In the genomic region with DNA sequence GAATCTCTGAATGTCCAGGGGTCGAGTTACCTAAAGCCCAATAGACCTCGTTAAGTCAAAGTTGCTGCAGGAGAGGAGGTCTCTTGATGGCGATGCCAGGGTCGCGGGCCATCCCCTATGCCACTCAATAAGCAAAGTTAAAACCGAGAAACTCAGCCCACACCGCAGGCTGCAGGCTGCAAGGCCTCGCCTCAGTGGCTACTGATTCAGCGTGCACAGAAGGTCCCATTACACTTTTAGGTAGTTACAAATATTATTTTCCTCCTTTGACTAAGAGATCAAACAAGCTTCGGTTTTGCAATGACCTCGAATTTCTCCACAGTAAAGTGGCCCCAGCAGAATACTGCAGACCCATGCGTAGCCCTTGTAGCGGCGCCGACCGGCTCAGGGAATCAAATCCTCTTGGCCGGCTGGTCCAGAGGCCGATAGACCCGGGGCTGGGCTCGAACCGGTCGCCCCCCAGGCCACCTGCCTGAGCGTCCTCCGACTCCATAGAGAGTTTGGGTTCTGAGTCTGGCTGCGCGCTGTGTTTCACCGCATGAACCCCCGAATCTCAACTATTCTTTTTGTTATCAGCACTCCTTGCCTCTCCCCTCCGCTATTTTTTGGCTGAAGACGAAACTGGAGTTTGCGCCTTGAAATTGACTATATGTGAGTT, we compare ENCODE assay signal across 9 cellular contexts. TPM values are rescaled to one million over a fixed set of nuclear protein-coding genes. Genes with fewer than 3 reads are reported as not detected.
A peak's percentile ranks its signal among the peaks of the same experiment; 100 is the strongest.
DNase-seq lines count a peak whose midpoint lies in the region; ATAC-seq, FAIRE-seq and TF ChIP-seq lines count a peak whose summit lies in the region.
"Had no signal": no experiment of that assay in that cellular context is flagged by ENCODE, and none has a peak within 500 bp of the region (broad histone marks: within the 10 kb centered on the region; RNA-seq: fewer than 3 reads in every experiment).

No MANE protein-coding gene starts in this region.

- H3K4me3 ChIP-seq in HUES64 (ENCODE audit: low read length), result peak overlapping the region; percentile 45
- H3K4me3 ChIP-seq in endothelial cell of umbilical vein (replicated peaks in 1 of 3; ENCODE audit: insufficient read depth in 1 of 3, low read depth in 1 of 3, low read length in 3 of 3), result no peak overlapping the region

- H2AFZ ChIP-seq in endothelial cell of umbilical vein (ENCODE audit: low read depth, low read length), result no peak overlapping the region

- H3K9me3 Mint-ChIP-seq in activated T-cell treated with anti-CD3 and anti-CD28 coated beads, Interleukin-2, amount 50 U/mL, for 24 hours, result no peaks in the 10 kb centered on the region
- H3K9me3 Mint-ChIP-seq in stimulated activated naive B cell treated with anti-CD40 and anti-IgM and Interleukin-4, amounts not matched to agents 10 μg/mL and 1 μg/mL and 100 μg/mL, for 72 hours, result no peaks in the 10 kb centered on the region

- peak; percentile 8 for FAIRE-seq in endothelial cell of umbilical vein (lab: Jason Lieb, UNC)

- peaks cover 36% of the 10 kb centered on the region for H3K27me3 Mint-ChIP-seq in activated T-cell treated with anti-CD3 and anti-CD28 coated beads, Interleukin-2, amount 50 U/mL, for 24 hours
- peaks cover 31 to 39% of the 10 kb centered on the region in 2 donors for H3K27me3 Mint-ChIP-seq in stimulated activated naive B cell treated with anti-CD40 and anti-IgM and Interleukin-4, amounts not matched to agents 10 μg/mL and 1 μg/mL and 100 μg/mL, for 72 hours

- H3K36me3 Mint-ChIP-seq in activated T-cell treated with anti-CD3 and anti-CD28 coated beads, Interleukin-2, amount 50 U/mL, for 24 hours (ENCODE audit: low read depth), result peaks cover 2% of the 10 kb centered on the region
- H3K36me3 Mint-ChIP-seq in stimulated activated naive B cell treated with anti-CD40 and anti-IgM and Interleukin-4, amounts not matched to agents 10 μg/mL and 1 μg/mL and 100 μg/mL, for 72 hours, result peaks cover 0 to 12% of the 10 kb centered on the region in 2 donors

- peak overlapping the region; percentile 41 for H3K27ac Mint-ChIP-seq in activated T-cell treated with anti-CD3 and anti-CD28 coated beads, Interleukin-2, amount 50 U/mL, for 24 hours
- no peak overlapping the region for H3K27ac Mint-ChIP-seq in stimulated activated naive B cell treated with anti-CD40 and anti-IgM and Interleukin-4, amounts not matched to agents 10 μg/mL and 1 μg/mL and 100 μg/mL, for 72 hours

- no peaks in the 10 kb centered on the region for H3K9me1 ChIP-seq in endothelial cell of umbilical vein (replicated peaks; ENCODE audit: control insufficient read depth, extremely low read depth, insufficient read depth, low read length)

- peak in 1 of 2 donors; percentile 19 for ATAC-seq in stimulated activated naive B cell treated with anti-CD40 and anti-IgM and Interleukin-4, amounts not matched to agents 10 μg/mL and 1 μg/mL and 100 μg/mL, for 72 hours (replicated peaks)
- ATAC-seq in HG02623 (IDR thresholded peaks at IDR 0.05; ENCODE audit: unreplicated experiment), result no peak

- TF ChIP-seq CTCF in endothelial cell of umbilical vein (IDR thresholded peaks at IDR 0.05; ENCODE audit: extremely low read depth in 1 of 2, insufficient read depth in 1 of 2, low read depth in 1 of 2, low read length in 2 of 2), result no peak

- intact Hi-C loops in endothelial cell of umbilical vein (cut with micrococcal nuclease), result loop anchor here (5.0 kb wide), 1 partner anchor 617 kb away; no protein-coding TSS in a partner anchor

- H3K4me1 ChIP-seq in HUES64 (ENCODE audit: insufficient read depth, low read length), result peaks cover 17% of the 10 kb centered on the region
- peaks cover 12% of the 10 kb centered on the region for H3K4me1 ChIP-seq in endothelial cell of umbilical vein (ENCODE audit: control insufficient read depth, extremely low read depth, insufficient read depth, low read length)

- H3K9ac ChIP-seq in HUES64 (ENCODE audit: low read depth, low read length), result peak overlapping the region; percentile 33; the same call in 1 of the 2 replicates
- H3K9ac ChIP-seq in endothelial cell of umbilical vein (replicated peaks; ENCODE audit: extremely low read depth, insufficient read depth, low read length), result no peak overlapping the region

- no peaks in the 10 kb centered on the region for H3K79me2 ChIP-seq in endothelial cell of umbilical vein (ENCODE audit: control insufficient read depth, insufficient read depth, low read length)

- TF ChIP-seq POLR2A in endothelial cell of umbilical vein (IDR thresholded peaks at IDR 0.05; ENCODE audit: low read depth, low read length), result no peak

- H3K9me3 ChIP-seq in HUES64 (ENCODE audit: insufficient read depth, low read depth, low read length) (no peaks in the 10 kb centered on the region), endothelial cell of umbilical vein (replicated peaks; ENCODE audit: control insufficient read depth, insufficient read depth, low read length) (no peaks in the 10 kb centered on the region)
- H3K9me3 ChIP-seq: sigmoid colon had no signal

- H3K4me2 ChIP-seq in endothelial cell of umbilical vein (ENCODE audit: insufficient read depth, low read length), result no peak overlapping the region

- dilution Hi-C loops in endothelial cell of umbilical vein (cut with MboI; ENCODE audit: extremely low pct_ligation_motif_present, low sequenced_read_pairs), result no loop called here

- CTCF ChIA-PET in endothelial cell of umbilical vein (lab: Charles Lee), result interaction anchor here (0.7 to 3.2 kb wide), 7 partner anchors 16 to 640 kb away, joined by 3 to 32 read pairs (median 3); no protein-coding TSS in a partner anchor

- peaks cover 12% of the 10 kb centered on the region for H3K4me1 Mint-ChIP-seq in activated T-cell treated with anti-CD3 and anti-CD28 coated beads, Interleukin-2, amount 50 U/mL, for 24 hours (ENCODE audit: low read depth)
- H3K4me1 Mint-ChIP-seq in stimulated activated naive B cell treated with anti-CD40 and anti-IgM and Interleukin-4, amounts not matched to agents 10 μg/mL and 1 μg/mL and 100 μg/mL, for 72 hours, result peaks cover 16 to 26% of the 10 kb centered on the region in 2 donors

- H3K27me3 ChIP-seq in HUES64 (ENCODE audit: insufficient read depth, low read length), result peaks cover 65% of the 10 kb centered on the region
- peaks cover 37 to 65% of the 10 kb centered on the region in 2 experiments for H3K27me3 ChIP-seq in endothelial cell of umbilical vein (ENCODE audit: control insufficient read depth in 2 of 2, insufficient read depth in 2 of 2, low read length in 2 of 2)

- H3K4me3 Mint-ChIP-seq in activated T-cell treated with anti-CD3 and anti-CD28 coated beads, Interleukin-2, amount 50 U/mL, for 24 hours, result peak overlapping the region; percentile 69
- peak overlapping the region; percentile 62 to 78 for H3K4me3 Mint-ChIP-seq in stimulated activated naive B cell treated with anti-CD40 and anti-IgM and Interleukin-4, amounts not matched to agents 10 μg/mL and 1 μg/mL and 100 μg/mL, for 72 hours

- POLR2A ChIA-PET in endothelial cell of umbilical vein (lab: Charles Lee), result no interaction called here

- no TSS peak for BruUV-seq in endothelial cell of umbilical vein (replicated peaks; lab: Mats Ljungman, UMichigan)

- H3K27ac ChIP-seq in HUES64 (ENCODE audit: low read depth, low read length) (no peak overlapping the region), endothelial cell of umbilical vein (ENCODE audit: insufficient read depth, low read depth, low read length) (no peak overlapping the region)
- H3K27ac ChIP-seq: sigmoid colon had no signal

- WGBS in HUES64, result 49% methylated on average over 31 of the region's 31 CpGs

- H3K36me3 ChIP-seq in HUES64 (ENCODE audit: insufficient read depth, low read length) (no peaks in the 10 kb centered on the region), endothelial cell of umbilical vein (ENCODE audit: control insufficient read depth in 2 of 2, extremely low read depth in 1 of 2, insufficient read depth in 2 of 2, low read length in 2 of 2) (no peaks in the 10 kb centered on the region)
- H3K36me3 ChIP-seq: sigmoid colon had no signal

- no peaks in the 10 kb centered on the region for H4K20me1 ChIP-seq in endothelial cell of umbilical vein (replicated peaks; ENCODE audit: control insufficient read depth, extremely low read depth, insufficient read depth, low read length)

- DNase-seq in activated T-cell treated with anti-CD3 and anti-CD28 coated beads, Interleukin-2, amount 50 U/mL, for 24 hours, result no peak
- no peak for DNase-seq in activated T-cell treated with anti-CD3 and anti-CD28 coated beads, Interleukin-2, amount 50 U/mL, for 1 hour
- DNase-seq in endothelial cell of umbilical vein (ENCODE audit: low read depth, low spot score) (no peak), NCI-H1436 (lab: John Stamatoyannopoulos, UW) (no peak), hippocampal formation (lab: John Stamatoyannopoulos, UW) (no peak)
- no peak for DNase-seq in stimulated activated naive B cell treated with anti-CD40 and anti-IgM and Interleukin-4, amounts not matched to agents 10 μg/mL and 1 μg/mL and 100 μg/mL, for 72 hours
- DNase-seq: sigmoid colon had no signal

TF ChIP-seq in endothelial cell of umbilical vein, 7 proteins besides CTCF, POLR2A, EP300 and RAD21:
- TF ChIP-seq FOS (IDR thresholded peaks at IDR 0.05; ENCODE audit: borderline replicate concordance, insufficient read depth, low read length) (no peak), EZH2 (IDR thresholded peaks at IDR 0.05; ENCODE audit: borderline replicate concordance, low read depth, low read length, severe bottlenecking) (no peak), MYC (IDR thresholded peaks at IDR 0.05; ENCODE audit: low read depth, low read length) (no peak), GATA2 (IDR thresholded peaks at IDR 0.05; ENCODE audit: insufficient read depth, insufficient read length, low read depth, low read length) (no peak), JUN (IDR thresholded peaks at IDR 0.05; ENCODE audit: borderline replicate concordance, insufficient read depth, insufficient read length, low read depth) (no peak), POLR2AphosphoS5 (IDR thresholded peaks at IDR 0.05; ENCODE audit: insufficient read depth, low read depth, low read length) (no peak)
- TF ChIP-seq, protein P1, sequence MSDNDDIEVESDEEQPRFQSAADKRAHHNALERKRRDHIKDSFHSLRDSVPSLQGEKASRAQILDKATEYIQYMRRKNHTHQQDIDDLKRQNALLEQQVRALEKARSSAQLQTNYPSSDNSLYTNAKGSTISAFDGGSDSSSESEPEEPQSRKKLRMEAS (IDR thresholded peaks at IDR 0.05; ENCODE audit: insufficient read depth, insufficient read length), result no peak

RNA-seq across cellular contexts. Expression of a gene that starts 2.3 kb away (rescaled TPM):
- 0.45 TPM for polyA plus RNA-seq in HUES64 (2013, experiment 1 of 2)
- 0.32 TPM for polyA plus RNA-seq in HUES64 (2013, experiment 2 of 2)
- not detected in 2 replicates for total RNA-seq in endothelial cell of umbilical vein
- polyA plus RNA-seq in endothelial cell of umbilical vein, result not detected in 2 replicates
- not detected in 2 replicates for polyA plus RNA-seq in endothelial cell of umbilical vein (2011; cell fraction: cytosol; rRNA removed)
- polyA plus RNA-seq in endothelial cell of umbilical vein (2011; cell fraction: nucleus; rRNA removed), result not detected in 2 replicates
- 0.20 and 0.23 TPM in 2 replicates for polyA plus RNA-seq in endothelial cell of umbilical vein (2012)
- polyA minus RNA-seq in endothelial cell of umbilical vein, result not detected in 2 replicates
- polyA minus RNA-seq in endothelial cell of umbilical vein (2011; cell fraction: cytosol; rRNA and poly(A)+ RNA removed), result not detected
- polyA minus RNA-seq in endothelial cell of umbilical vein (2011; cell fraction: nucleus; rRNA and poly(A)+ RNA removed), result not detected in 2 replicates
